In the genomic region with DNA sequence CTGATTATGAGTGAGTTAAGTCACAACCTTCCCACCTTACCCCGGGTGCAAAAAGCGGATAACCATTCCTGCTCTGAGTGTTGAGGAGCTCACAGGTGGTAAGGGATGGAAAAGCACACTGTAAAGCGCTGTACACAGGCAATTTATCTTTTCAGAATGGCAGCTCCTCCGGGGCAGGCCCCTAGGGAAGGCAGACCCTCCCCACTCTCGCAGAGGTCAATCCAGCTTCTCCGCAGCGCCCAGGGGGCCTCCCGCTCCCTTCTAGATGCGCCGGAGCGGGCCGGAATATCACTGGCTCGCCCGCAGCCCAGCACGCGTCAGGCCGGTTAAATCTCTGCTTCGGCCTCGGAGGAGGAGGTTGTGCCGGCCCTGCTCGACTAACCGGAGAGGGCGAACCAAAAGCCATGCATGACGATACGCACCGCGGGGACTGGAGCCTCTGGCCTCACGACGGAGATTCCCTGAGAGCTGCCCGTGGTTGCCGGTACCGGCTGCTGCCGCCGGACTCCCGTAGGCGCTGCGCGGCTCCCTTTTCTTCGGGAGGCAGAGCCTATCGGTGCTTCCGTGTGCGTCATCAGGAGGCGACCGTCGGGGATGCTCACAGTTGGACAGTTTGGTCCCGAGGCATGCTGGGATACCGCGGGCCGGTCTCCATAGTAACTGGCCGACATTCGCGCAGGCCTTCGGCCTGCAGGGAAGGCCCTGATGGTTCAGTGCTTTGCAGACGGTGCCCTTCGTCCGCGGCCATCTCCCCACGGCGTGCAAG, we compare ENCODE assay signal across 8 cellular contexts.
DNase-seq lines count a peak whose midpoint lies in the region; ATAC-seq and FAIRE-seq lines count a peak whose summit lies in the region.

BRMS1 (minus strand) TSS at position 555 of the 766 bp plus-strand sequence. CDS start 2,870 bp downstream, outside the sequence.

- DNase-seq in GM18507 (ENCODE audit: extremely low spot score, insufficient read length, low read depth) (peak; percentile 81), NCI-H2081 treated with DMSO at 0.1 percent for 48 hours (lab: John Stamatoyannopoulos, UW) (peak; percentile 77), T1000 (lab: John Stamatoyannopoulos, UW) (peak; percentile 88), astrocyte of the hippocampus (ENCODE audit: low read depth, low spot score) (peak; percentile 99), hippocampal formation (lab: John Stamatoyannopoulos, UW) (peak; percentile 89 to 94), retina (peak; percentile 95), cortex of kidney (lab: John Stamatoyannopoulos, UW) (no peak)

- ATAC-seq in HG02981 (IDR thresholded peaks at IDR 0.05; ENCODE audit: unreplicated experiment): peak; percentile 55

- peak; percentile 96 for FAIRE-seq in GM18507 (lab: Jason Lieb, UNC)
